In the genomic region with DNA sequence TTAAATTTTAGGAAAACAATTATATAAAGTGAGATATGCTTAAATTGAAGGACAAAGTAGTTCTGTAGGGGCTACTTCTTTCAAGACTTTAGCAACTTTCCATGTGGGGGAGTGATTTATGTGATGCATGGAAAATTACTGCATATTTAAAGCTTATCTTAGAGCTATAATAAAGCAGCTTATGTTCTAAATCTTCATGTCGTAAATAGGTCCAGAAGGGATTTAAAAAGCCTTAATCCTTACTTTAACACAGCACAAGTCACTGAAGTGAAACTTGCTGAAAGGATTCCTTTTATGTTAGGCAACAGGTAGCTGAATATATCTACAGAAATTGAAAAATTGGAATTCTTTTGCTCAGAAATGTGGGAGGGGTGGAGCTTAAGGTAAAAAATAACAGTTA, we compare ENCODE assay signal across 14 cellular contexts.
A peak's percentile ranks its signal among the peaks of the same experiment; 100 is the strongest.
DNase-seq lines count a peak whose midpoint lies in the region; ATAC-seq lines count a peak whose summit lies in the region.
"Had no signal": no experiment of that assay in that cellular context is flagged by ENCODE, and none has a peak within 500 bp of the region (broad histone marks: within the 10 kb centered on the region; RNA-seq: fewer than 3 reads in every experiment).

No MANE protein-coding gene starts in this region.

- no peaks in the 10 kb centered on the region; the same call in 1 of the 2 replicates for H3K36me3 ChIP-seq in HAP-1 (replicated peaks)

- DNase-seq in HAP-1 (ENCODE audit: low spot score in 2 of 2) (peak; percentile 12 to 92), NCI-H82 (lab: John Stamatoyannopoulos, UW) (peak; percentile 92), left kidney (ENCODE audit: low read depth, low spot score) (peak; percentile 20), DMS153 (lab: John Stamatoyannopoulos, UW) (no peak), medulla oblongata (ENCODE audit: extremely low spot score) (no peak)
- DNase-seq: AML-193; Caco-2; CD4-positive, alpha-beta T cell; DMS 273 treated with DMSO at 0.1 percent for 48 hours; GDM1; H9; KG1 had no signal

- in situ Hi-C loops in HAP-1 (cut with MboI; ENCODE audit: low sequenced_read_pairs): no loop called here

- peaks cover 14% of the 10 kb centered on the region for H3K4me1 ChIP-seq in HAP-1
- H3K4me1 ChIP-seq: Caco-2 had no signal

- no peaks in the 10 kb centered on the region for H3K27me3 ChIP-seq in HAP-1 (ENCODE audit: low read depth)

- no peak overlapping the region for H3K4me3 ChIP-seq in HAP-1

- H3K9me3 ChIP-seq in HAP-1: no peaks in the 10 kb centered on the region
- H3K9me3 ChIP-seq: Caco-2 had no signal

- ATAC-seq in GM21529 (IDR thresholded peaks at IDR 0.05; ENCODE audit: unreplicated experiment): no peak
- ATAC-seq in GM19452 (IDR thresholded peaks at IDR 0.05; ENCODE audit: unreplicated experiment): no peak

Comparison
In these comparisons a context has a peak if more than half of its experiments do, and no peak if none do; other contexts are left out.
1. DNase-seq: peak in HAP-1 (2 of 2), NCI-H82 (single experiment) and left kidney (single experiment); none in DMS153 (single experiment) and medulla oblongata (single experiment).